ENCODE assay signal across 11 cellular contexts in the genomic region with DNA sequence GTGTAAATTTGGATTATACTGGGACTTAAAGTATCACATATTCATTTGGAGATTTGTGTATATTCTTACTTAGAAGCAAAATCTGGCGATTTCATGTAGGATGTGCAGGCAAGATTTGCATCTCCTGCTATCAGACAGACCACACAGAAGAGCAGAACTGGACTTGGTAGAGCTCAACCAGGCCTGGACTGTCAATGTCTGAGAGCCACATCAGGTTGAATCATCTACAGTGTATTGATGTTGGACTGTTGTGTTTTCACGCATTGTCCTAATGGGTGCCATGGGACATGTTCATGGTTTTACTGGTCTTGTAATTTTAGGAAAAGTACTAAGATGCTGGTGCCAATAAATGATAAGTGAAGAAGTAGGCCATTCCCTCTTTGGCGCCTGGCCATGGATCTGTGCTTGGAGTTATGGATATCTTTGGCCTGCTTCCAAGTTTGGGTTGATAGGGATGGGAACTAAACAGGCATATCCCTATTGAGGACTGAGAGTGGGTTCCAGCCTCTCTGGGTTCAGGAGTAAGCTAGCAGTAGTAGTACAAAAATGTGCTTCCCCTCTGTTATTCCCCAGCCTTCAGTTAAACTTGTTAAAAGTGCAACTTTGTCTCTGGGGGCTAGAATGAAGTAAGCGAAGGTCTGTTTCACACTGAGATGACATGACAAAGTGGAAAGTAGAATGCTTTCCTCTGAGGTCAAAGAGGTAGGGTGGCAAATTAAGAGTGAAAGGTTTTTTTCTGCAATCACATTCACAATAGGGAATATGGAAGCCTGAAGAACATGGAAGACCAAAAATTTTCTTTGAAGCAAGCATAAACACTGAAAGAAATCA. TPM values are rescaled to one million over a fixed set of nuclear protein-coding genes. Genes with fewer than 3 reads are reported as not detected.
A peak's percentile ranks its signal among the peaks of the same experiment; 100 is the strongest.
DNase-seq lines count a peak whose midpoint lies in the region; ATAC-seq and TF ChIP-seq lines count a peak whose summit lies in the region.
"Had no signal": no experiment of that assay in that cellular context is flagged by ENCODE, and none has a peak within 500 bp of the region (broad histone marks: within the 10 kb centered on the region; RNA-seq: fewer than 3 reads in every experiment).

No MANE protein-coding gene starts in this region.

- no peaks in the 10 kb centered on the region for H3K27me3 ChIP-seq in gastrocnemius medialis

- TF ChIP-seq CTCF in gastrocnemius medialis (IDR thresholded peaks at IDR 0.05 in 4 of 5, conservative IDR thresholded peaks at IDR 0.05 in 1 of 5) = no peak
- no peak for TF ChIP-seq CTCF in CD14-positive monocyte (IDR thresholded peaks at IDR 0.05)
- no peak for TF ChIP-seq CTCF in WTC11 (IDR thresholded peaks at IDR 0.05)

- CTCF ChIA-PET in WTC11 (lab: Charles Lee) = no interaction called here

- no peaks in the 10 kb centered on the region for H3K36me3 Mint-ChIP-seq in CD14-positive monocyte
- peaks cover 10% of the 10 kb centered on the region; the same call in 1 of the 2 replicates for H3K36me3 Mint-ChIP-seq in WTC11

- DNase-seq in NCI-H2029 treated with DMSO at 0.1 percent for 48 hours (lab: John Stamatoyannopoulos, UW) (peak; percentile 41), gastrocnemius medialis (peak in 1 of 2 donors; percentile 19), CD14-positive monocyte (ENCODE audit: low spot score) (no peak), WTC11 (ENCODE audit: low spot score) (no peak)
- DNase-seq in central memory CD4-positive, alpha-beta T cell = no peak
- DNase-seq: activated CD4-positive, alpha-beta T cell treated with anti-CD3 and anti-CD28 coated beads for 48 hours; cerebellar nuclear complex; NCI-H2107; stimulated activated CD4-positive, alpha-beta T cell treated with anti-CD3 and anti-CD28 coated beads, Interleukin-2, amount 100 ng/mL, for 24 hours had no signal

- intact Hi-C loops in gastrocnemius medialis (cut with DNase I; ENCODE audit: low total_unique reads) (no loop called here), CD14-positive monocyte (cut with micrococcal nuclease) (no loop called here)

- no peaks in the 10 kb centered on the region for H3K36me3 ChIP-seq in gastrocnemius medialis

- ATAC-seq in GM19328 (IDR thresholded peaks at IDR 0.05; ENCODE audit: unreplicated experiment) (peak; percentile 60), HG02798 (IDR thresholded peaks at IDR 0.05; ENCODE audit: poor library complexity, unreplicated experiment) (peak; percentile 71), gastrocnemius medialis (no peak), WTC11 (no peak)

- no peaks in the 10 kb centered on the region for H3K27me3 Mint-ChIP-seq in CD14-positive monocyte (ENCODE audit: low read depth in 3 of 3)
- H3K27me3 Mint-ChIP-seq in WTC11 (ENCODE audit: low read depth) = no peaks in the 10 kb centered on the region

- H3K4me1 ChIP-seq in gastrocnemius medialis = peaks cover 6 to 12% of the 10 kb centered on the region in 2 donors

- no peak overlapping the region for H3K4me3 Mint-ChIP-seq in CD14-positive monocyte
- no peak overlapping the region for H3K4me3 Mint-ChIP-seq in WTC11

- POLR2A ChIA-PET in WTC11 (lab: Charles Lee) = no interaction called here

- H3K4me3 ChIP-seq in gastrocnemius medialis = no peak overlapping the region

- H3K9me3 ChIP-seq in gastrocnemius medialis = no peaks in the 10 kb centered on the region

- no peak for TF ChIP-seq POLR2A in gastrocnemius medialis (IDR thresholded peaks at IDR 0.05)

- H3K4me1 Mint-ChIP-seq in CD14-positive monocyte (no peaks in the 10 kb centered on the region), WTC11 (no peaks in the 10 kb centered on the region)

- H3K9me3 Mint-ChIP-seq in CD14-positive monocyte (peaks cover 0 to 3% (median 0%) of the 10 kb centered on the region in 7 donors), WTC11 (peaks cover 18% of the 10 kb centered on the region)

- peak overlapping the region in 3 of 4 donors; percentile 21 to 39 (median 27) for H3K27ac ChIP-seq in gastrocnemius medialis

- no peak overlapping the region for H3K27ac Mint-ChIP-seq in CD14-positive monocyte
- no peak overlapping the region for H3K27ac Mint-ChIP-seq in WTC11

- in situ Hi-C loops in gastrocnemius medialis (cut with MboI; ENCODE audit: low sequenced_read_pairs in 4 of 4) = no loop called here

TF ChIP-seq in WTC11, 78 proteins besides CTCF, POLR2A, EP300 and RAD21:
- TF ChIP-seq TEAD1 (CRISPR knock-in tag; IDR thresholded peaks at IDR 0.05) (no peak), EMX1 (CRISPR knock-in tag; IDR thresholded peaks at IDR 0.05) (no peak), SP1 (CRISPR knock-in tag; conservative IDR thresholded peaks at IDR 0.05) (no peak), PRRX2 (CRISPR knock-in tag; IDR thresholded peaks at IDR 0.05) (no peak), ZNF263 (CRISPR knock-in tag; IDR thresholded peaks at IDR 0.05; ENCODE audit: low read depth) (no peak), USF1 (CRISPR knock-in tag; IDR thresholded peaks at IDR 0.05) (no peak)

RNA-seq across cellular contexts. Expression of gene NEMP2, which starts 49.2 kb away (rescaled TPM):
- total RNA-seq in gastrocnemius medialis (1 to 10 TPM in 3 of 4 donors, under 1 TPM in 1; 0.24 to 1.7 (median 1.3) TPM), WTC11 (2021) (6.0 to 7.3 TPM (median 7.2 TPM) in 3 replicates)
- polyA plus RNA-seq in CD14-positive monocyte = 1 to 10 TPM; 1.5 to 2.5 TPM

Comparison
In these comparisons a context has a peak if more than half of its experiments do, and no peak if none do; other contexts are left out.
1. ATAC-seq: peak in GM19328 (single experiment) and HG02798 (single experiment); none in gastrocnemius medialis (0 of 2) and WTC11 (single experiment).